ENCODE assay signal across 21 cellular contexts in genomic region chr12:1846421-1847405, GRCh38. TPM values are rescaled to one million over a fixed set of nuclear protein-coding genes. Genes with fewer than 3 reads are reported as not detected.
"Had no signal": no experiment of that assay in that cellular context is flagged by ENCODE, and none has a peak within 500 bp of the region (broad histone marks: within the 10 kb centered on the region; RNA-seq: fewer than 3 reads in every experiment).

No MANE protein-coding gene starts in this region.

- H3K4me3 ChIP-seq: breast epithelium, gastrocnemius medialis, skin epidermis had no signal

- H3K27ac Mint-ChIP-seq: activated CD4-positive, alpha-beta memory T cell treated with anti-CD3 and anti-CD28 coated beads for 36 hours; activated CD4-positive, alpha-beta T cell treated with anti-CD3 and anti-CD28 coated beads for 36 hours; activated naive CD8-positive, alpha-beta T cell treated with anti-CD3 and anti-CD28 coated beads, Interleukin-2, amount 50 U/mL, for 24 hours; activated T-helper 1 cell treated with anti-CD3 and anti-CD28 coated beads, Interleukin-12 subunit alpha, Interleukin-12 subunit beta, Interleukin-2, Interleukin-4 antibody, amounts not matched to agents 30 ng/mL and 10 ng/mL and 1 ng/mL, durations not matched to agents 14 hours and 24 hours and 36 hours; endodermal cell; memory B cell had no signal

- H3K27ac ChIP-seq: breast epithelium, gastrocnemius medialis, skin epidermis, VCaP had no signal

- H3K9me3 Mint-ChIP-seq: activated CD4-positive, alpha-beta memory T cell treated with anti-CD3 and anti-CD28 coated beads for 36 hours; activated naive CD8-positive, alpha-beta T cell treated with anti-CD3 and anti-CD28 coated beads, Interleukin-2, amount 50 U/mL, for 24 hours; activated T-helper 1 cell treated with anti-CD3 and anti-CD28 coated beads, Interleukin-12 subunit alpha, Interleukin-12 subunit beta, Interleukin-2, Interleukin-4 antibody, amounts not matched to agents 30 ng/mL and 10 ng/mL and 1 ng/mL, durations not matched to agents 14 hours and 24 hours and 36 hours; endodermal cell; memory B cell had no signal

- H3K4me1 Mint-ChIP-seq: activated CD4-positive, alpha-beta T cell treated with anti-CD3 and anti-CD28 coated beads for 36 hours had no signal

- H3K4me3 Mint-ChIP-seq: activated CD4-positive, alpha-beta memory T cell treated with anti-CD3 and anti-CD28 coated beads for 36 hours; activated CD4-positive, alpha-beta T cell treated with anti-CD3 and anti-CD28 coated beads for 36 hours; activated naive CD8-positive, alpha-beta T cell treated with anti-CD3 and anti-CD28 coated beads, Interleukin-2, amount 50 U/mL, for 24 hours; activated T-helper 1 cell treated with anti-CD3 and anti-CD28 coated beads, Interleukin-12 subunit alpha, Interleukin-12 subunit beta, Interleukin-2, Interleukin-4 antibody, amounts not matched to agents 30 ng/mL and 10 ng/mL and 1 ng/mL, durations not matched to agents 14 hours and 24 hours and 36 hours; endodermal cell; memory B cell; naive thymus-derived CD8-positive, alpha-beta T cell had no signal

- H3K36me3 Mint-ChIP-seq: activated CD4-positive, alpha-beta memory T cell treated with anti-CD3 and anti-CD28 coated beads for 36 hours; memory B cell; naive thymus-derived CD8-positive, alpha-beta T cell had no signal

- H3K9me3 ChIP-seq: breast epithelium, gastrocnemius medialis, SK-N-SH had no signal

- H3K36me3 ChIP-seq: breast epithelium, gastrocnemius medialis had no signal

- DNase-seq: activated CD4-positive, alpha-beta memory T cell treated with anti-CD3 and anti-CD28 coated beads for 36 hours; activated CD4-positive, alpha-beta T cell treated with anti-CD3 and anti-CD28 coated beads for 36 hours; activated naive CD4-positive, alpha-beta T cell treated with Interleukin-2 at 50 U/mL for 16 hours; activated naive CD8-positive, alpha-beta T cell treated with anti-CD3 and anti-CD28 coated beads, Interleukin-2, amount 50 U/mL, for 24 hours; erythroblast; SK-N-SH; stimulated activated CD4-positive, alpha-beta T cell treated with anti-CD3 and anti-CD28 coated beads, Interleukin-4, amount 100 ng/mL, for 24 hours; stimulated activated naive CD8-positive, alpha-beta T cell treated with anti-CD3 and anti-CD28 coated beads, Interleukin-15, Interleukin-2, amounts not matched to agents 100 U/mL and 50 U/mL, for 24 hours; trophoblast cell had no signal

- H3K4me2 ChIP-seq: SK-N-SH had no signal

- ATAC-seq: activated CD4-positive, alpha-beta T cell treated with anti-CD3 and anti-CD28 coated beads for 36 hours; activated naive CD8-positive, alpha-beta T cell treated with anti-CD3 and anti-CD28 coated beads, Interleukin-2, amount 50 U/mL, for 24 hours; gastrocnemius medialis; naive thymus-derived CD8-positive, alpha-beta T cell; stimulated activated naive CD8-positive, alpha-beta T cell treated with anti-CD3 and anti-CD28 coated beads, Interleukin-15, Interleukin-2, amounts not matched to agents 100 U/mL and 50 U/mL, for 24 hours had no signal

- H3K4me1 ChIP-seq: breast epithelium, gastrocnemius medialis had no signal

- H3K9ac ChIP-seq: SK-N-SH had no signal

RNA-seq across cellular contexts. Expression of gene LRTM2, which starts 26.3 kb away (rescaled TPM):
- total RNA-seq: activated CD4-positive, alpha-beta memory T cell treated with anti-CD3 and anti-CD28 coated beads for 36 hours; activated CD4-positive, alpha-beta T cell treated with anti-CD3 and anti-CD28 coated beads for 36 hours; activated T-helper 1 cell treated with anti-CD3 and anti-CD28 coated beads, Interleukin-12 subunit alpha, Interleukin-12 subunit beta, Interleukin-2, Interleukin-4 antibody, amounts not matched to agents 30 ng/mL and 10 ng/mL and 1 ng/mL, durations not matched to agents 14 hours and 24 hours and 36 hours; aorta; breast epithelium; dermis microvascular lymphatic vessel endothelial cell; gastrocnemius medialis; mucosa of gallbladder; T-helper 1 cell treated with Interleukin-12 subunit alpha and Interleukin-12 subunit beta and Interleukin-4 antibody, amounts not matched to agents 30 ng/mL and 1 ng/mL, for 36 hours had no signal
- polyA plus RNA-seq: aorta; naive thymus-derived CD8-positive, alpha-beta T cell; SK-N-SH had no signal
